Comparison of ENCODE assay signal across 1 cellular context in the genomic region with DNA sequence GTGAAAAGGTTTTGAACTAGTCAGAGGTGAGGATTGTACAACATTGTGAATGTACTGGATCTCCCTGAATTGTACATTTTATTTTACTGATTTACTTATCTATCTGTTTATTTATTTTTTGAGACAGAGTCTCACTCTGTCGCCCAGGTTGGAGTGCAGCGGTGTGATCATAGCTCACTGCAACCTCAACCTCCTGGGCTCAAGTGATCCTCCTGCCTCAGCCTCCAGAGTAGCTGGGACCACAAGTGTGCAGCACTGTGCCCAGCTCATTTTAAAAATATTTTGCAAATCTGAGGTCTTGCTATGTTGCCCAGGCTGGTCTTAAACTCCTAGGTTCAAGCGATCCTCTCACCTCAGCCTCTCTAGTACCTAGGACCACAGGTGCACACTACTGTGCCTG. TPM values are rescaled to one million over a fixed set of nuclear protein-coding genes. Genes with fewer than 3 reads are reported as not detected.
"Had no signal": no experiment of that assay in that cellular context is flagged by ENCODE, and none has a peak within 500 bp of the region (broad histone marks: within the 10 kb centered on the region; RNA-seq: fewer than 3 reads in every experiment).

No MANE protein-coding gene starts in this region.

RNA-seq across cellular contexts. Expression of gene BAIAP2L1, which starts 19.1 kb away (rescaled TPM):
- total RNA-seq: natural killer cell had no signal
